1 cellular context compared by ENCODE assay signal in the genomic region with DNA sequence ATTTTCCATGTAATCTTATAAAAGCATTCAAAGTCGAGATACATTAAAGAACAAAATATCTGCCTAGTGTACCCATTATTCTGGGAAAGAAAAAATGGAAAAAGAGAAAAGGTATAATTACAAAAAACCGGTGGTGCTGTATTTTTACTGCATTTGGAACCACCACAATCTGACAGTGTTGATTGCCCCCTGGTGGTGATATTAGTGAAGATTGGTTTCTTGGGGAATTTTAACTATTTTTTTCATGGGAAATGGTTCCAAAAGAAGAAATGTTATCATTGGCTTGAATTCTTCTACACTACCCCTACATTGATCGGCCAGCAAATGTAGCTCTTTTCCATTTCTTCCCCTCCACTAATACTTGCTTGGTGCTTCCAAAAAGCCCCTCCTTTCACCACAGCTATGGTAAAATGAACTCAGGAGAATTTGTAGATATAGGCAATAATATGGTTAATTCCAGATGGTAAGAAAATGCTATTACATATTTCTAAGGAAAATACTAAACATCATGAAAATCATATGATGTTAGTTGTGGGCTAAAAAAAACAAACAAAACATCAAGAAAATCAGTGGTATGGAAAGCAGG.
TF ChIP-seq lines count a peak whose summit lies in the region.

No MANE protein-coding gene starts in this region.

TF ChIP-seq in K562, 482 proteins besides CTCF, POLR2A, EP300 and RAD21:
- no peak for TF ChIP-seq TCF3 (CRISPR knock-in tag; IDR thresholded peaks at IDR 0.05)
- TF ChIP-seq JUND (IDR thresholded peaks at IDR 0.05; ENCODE audit: borderline replicate concordance, low read depth, low read length) = 0 out of 2 replicates have a peak, but pooled peaks have one; percentile 3
- TF ChIP-seq JUND (tag; IDR thresholded peaks at IDR 0.05; ENCODE audit: borderline replicate concordance, low read depth, low read length) = no peak
- TF ChIP-seq TEAD4 (IDR thresholded peaks at IDR 0.05; ENCODE audit: low read length) = 0 out of 2 replicates have a peak, but pooled peaks have one; percentile 14
- no peak for TF ChIP-seq TEAD4 (CRISPR knock-in tag; IDR thresholded peaks at IDR 0.05; ENCODE audit: borderline replicate concordance)
- no peak for TF ChIP-seq HMGN3 (IDR thresholded peaks at IDR 0.05; ENCODE audit: borderline replicate concordance, extremely low read depth, insufficient read length, low read depth, low read length)
- 0 out of 2 replicates have a peak, but pooled peaks have one; percentile 40 for TF ChIP-seq ZNF384 (IDR thresholded peaks at IDR 0.05; ENCODE audit: low read depth, low read length)
- TF ChIP-seq SMC3 (conservative IDR thresholded peaks at IDR 0.05; ENCODE audit: insufficient read depth, low read depth, low read length) = peak; percentile 62
- TF ChIP-seq FOSL1 (tag; conservative IDR thresholded peaks at IDR 0.05) = no peak
- TF ChIP-seq, protein P1, sequence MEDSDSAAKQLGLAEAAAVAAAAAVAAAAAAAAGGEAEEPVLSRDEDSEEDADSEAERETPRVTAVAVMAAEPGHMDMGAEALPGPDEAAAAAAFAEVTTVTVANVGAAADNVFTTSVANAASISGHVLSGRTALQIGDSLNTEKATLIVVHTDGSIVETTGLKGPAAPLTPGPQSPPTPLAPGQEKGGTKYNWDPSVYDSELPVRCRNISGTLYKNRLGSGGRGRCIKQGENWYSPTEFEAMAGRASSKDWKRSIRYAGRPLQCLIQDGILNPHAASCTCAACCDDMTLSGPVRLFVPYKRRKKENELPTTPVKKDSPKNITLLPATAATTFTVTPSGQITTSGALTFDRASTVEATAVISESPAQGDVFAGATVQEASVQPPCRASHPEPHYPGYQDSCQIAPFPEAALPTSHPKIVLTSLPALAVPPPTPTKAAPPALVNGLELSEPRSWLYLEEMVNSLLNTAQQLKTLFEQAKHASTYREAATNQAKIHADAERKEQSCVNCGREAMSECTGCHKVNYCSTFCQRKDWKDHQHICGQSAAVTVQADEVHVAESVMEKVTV (CRISPR knock-in tag; IDR thresholded peaks at IDR 0.05) = peak; percentile 79
